Comparison of ENCODE assay signal across 8 cellular contexts in the genomic region with DNA sequence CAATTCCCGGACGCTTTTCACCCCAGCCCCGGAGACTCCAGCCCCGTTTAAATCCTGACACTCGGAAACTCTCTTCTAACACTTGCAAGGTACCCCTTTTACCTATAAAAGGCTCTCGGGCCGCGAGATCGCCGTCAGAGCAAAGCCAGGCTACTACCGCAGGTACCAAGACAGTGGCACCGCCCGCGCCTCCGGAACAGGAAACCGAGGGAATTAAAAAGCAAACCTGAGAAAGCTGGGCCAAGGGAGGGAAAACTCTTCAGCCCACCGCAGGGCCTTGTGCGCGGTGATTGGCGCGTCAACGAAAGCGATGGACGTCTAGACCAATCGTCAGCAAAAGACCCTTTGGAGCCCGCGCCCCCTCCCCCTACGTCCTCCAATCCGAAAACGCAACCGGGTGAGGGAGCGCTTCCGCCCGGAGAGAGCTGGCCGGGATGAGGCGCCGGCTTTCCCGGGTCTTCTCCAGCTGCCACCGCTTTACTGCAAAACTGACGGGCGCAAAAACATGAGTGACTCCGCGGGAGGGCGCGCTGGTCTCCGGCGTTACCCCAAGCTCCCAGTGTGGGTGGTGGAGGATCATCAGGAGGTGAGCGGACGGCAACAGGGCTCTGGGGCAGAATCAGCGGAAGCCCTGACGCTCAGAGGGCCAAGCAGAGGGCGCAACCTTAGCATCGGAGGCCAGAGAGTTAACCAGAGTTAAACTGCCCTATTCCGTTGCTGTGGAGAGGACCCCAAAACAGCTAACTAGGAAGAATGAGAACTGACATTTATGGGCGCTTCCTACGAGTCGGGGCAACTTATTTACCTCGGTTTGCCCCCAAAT. TPM values are rescaled to one million over a fixed set of nuclear protein-coding genes. Genes with fewer than 3 reads are reported as not detected.
DNase-seq lines count a peak whose midpoint lies in the region; ATAC-seq and TF ChIP-seq lines count a peak whose summit lies in the region.

A gene (plus strand): TSS at position 414 of the 823 bp plus-strand sequence. CDS start 92 bp downstream, at position 506.
A gene with protein sequence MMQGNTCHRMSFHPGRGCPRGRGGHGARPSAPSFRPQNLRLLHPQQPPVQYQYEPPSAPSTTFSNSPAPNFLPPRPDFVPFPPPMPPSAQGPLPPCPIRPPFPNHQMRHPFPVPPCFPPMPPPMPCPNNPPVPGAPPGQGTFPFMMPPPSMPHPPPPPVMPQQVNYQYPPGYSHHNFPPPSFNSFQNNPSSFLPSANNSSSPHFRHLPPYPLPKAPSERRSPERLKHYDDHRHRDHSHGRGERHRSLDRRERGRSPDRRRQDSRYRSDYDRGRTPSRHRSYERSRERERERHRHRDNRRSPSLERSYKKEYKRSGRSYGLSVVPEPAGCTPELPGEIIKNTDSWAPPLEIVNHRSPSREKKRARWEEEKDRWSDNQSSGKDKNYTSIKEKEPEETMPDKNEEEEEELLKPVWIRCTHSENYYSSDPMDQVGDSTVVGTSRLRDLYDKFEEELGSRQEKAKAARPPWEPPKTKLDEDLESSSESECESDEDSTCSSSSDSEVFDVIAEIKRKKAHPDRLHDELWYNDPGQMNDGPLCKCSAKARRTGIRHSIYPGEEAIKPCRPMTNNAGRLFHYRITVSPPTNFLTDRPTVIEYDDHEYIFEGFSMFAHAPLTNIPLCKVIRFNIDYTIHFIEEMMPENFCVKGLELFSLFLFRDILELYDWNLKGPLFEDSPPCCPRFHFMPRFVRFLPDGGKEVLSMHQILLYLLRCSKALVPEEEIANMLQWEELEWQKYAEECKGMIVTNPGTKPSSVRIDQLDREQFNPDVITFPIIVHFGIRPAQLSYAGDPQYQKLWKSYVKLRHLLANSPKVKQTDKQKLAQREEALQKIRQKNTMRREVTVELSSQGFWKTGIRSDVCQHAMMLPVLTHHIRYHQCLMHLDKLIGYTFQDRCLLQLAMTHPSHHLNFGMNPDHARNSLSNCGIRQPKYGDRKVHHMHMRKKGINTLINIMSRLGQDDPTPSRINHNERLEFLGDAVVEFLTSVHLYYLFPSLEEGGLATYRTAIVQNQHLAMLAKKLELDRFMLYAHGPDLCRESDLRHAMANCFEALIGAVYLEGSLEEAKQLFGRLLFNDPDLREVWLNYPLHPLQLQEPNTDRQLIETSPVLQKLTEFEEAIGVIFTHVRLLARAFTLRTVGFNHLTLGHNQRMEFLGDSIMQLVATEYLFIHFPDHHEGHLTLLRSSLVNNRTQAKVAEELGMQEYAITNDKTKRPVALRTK (N-terminal part only) (minus strand): TSS at position 206 of the 823 bp plus-strand sequence. CDS start 3,034 bp downstream, outside the sequence.

- H3K27ac ChIP-seq in Panc1 (ENCODE audit: low read length) (peak within 1 kb of the TSS; percentile 90), esophagus muscularis mucosa (replicated peaks in 1 of 4) (peak within 1 kb of the TSS; percentile 57 to 85 (median 82)), muscle layer of duodenum (ENCODE audit: low read length) (peak within 1 kb of the TSS; percentile 73)

- ATAC-seq in GM21723 (IDR thresholded peaks at IDR 0.05; ENCODE audit: unreplicated experiment), result peak; percentile 93
- ATAC-seq in Panc1, result peak; percentile 99
- ATAC-seq in activated T-cell treated with anti-CD3 and anti-CD28 coated beads, Interleukin-2, amount 50 U/mL, for 4 hours, result peak; percentile 97 to 98

- no peaks in the 10 kb centered on the region for H3K27me3 Mint-ChIP-seq in activated T-cell treated with anti-CD3 and anti-CD28 coated beads, Interleukin-2, amount 50 U/mL, for 4 hours (ENCODE audit: low read depth)

- H3K4me1 ChIP-seq in Panc1 (ENCODE audit: control insufficient read depth, insufficient read depth, low read length) (peaks cover 20% of the 10 kb centered on the region), esophagus muscularis mucosa (peaks cover 29 to 41% (median 32%) of the 10 kb centered on the region in 4 donors), muscle layer of duodenum (ENCODE audit: control insufficient read depth in 1 of 2, insufficient read depth in 2 of 2, low read length in 2 of 2) (peaks cover 13 to 34% of the 10 kb centered on the region in 2 donors)

- peak within 1 kb of the TSS; percentile 99 for H3K4me3 Mint-ChIP-seq in activated T-cell treated with anti-CD3 and anti-CD28 coated beads, Interleukin-2, amount 50 U/mL, for 4 hours

- TSS peak; percentile 68 for BruUV-seq in Panc1 (replicated peaks; lab: Mats Ljungman, UMichigan)

- POLR2A ChIA-PET in Panc1 (lab: Charles Lee), result no interaction called here

- no peaks in the 10 kb centered on the region for H3K9me3 ChIP-seq in Panc1 (ENCODE audit: control insufficient read depth, insufficient read depth, low read depth, low read length)
- no peaks in the 10 kb centered on the region for H3K9me3 ChIP-seq in esophagus muscularis mucosa
- no peaks in the 10 kb centered on the region for H3K9me3 ChIP-seq in muscle layer of duodenum (ENCODE audit: control insufficient read depth in 1 of 2, low read length in 2 of 2)

- H3K4me1 Mint-ChIP-seq in activated T-cell treated with anti-CD3 and anti-CD28 coated beads, Interleukin-2, amount 50 U/mL, for 4 hours (ENCODE audit: low read depth), result peaks cover 53% of the 10 kb centered on the region

- TF ChIP-seq CTCF in Panc1 (IDR thresholded peaks at IDR 0.05) (no peak; the same call in 1 of the 2 replicates), esophagus muscularis mucosa (IDR thresholded peaks at IDR 0.05) (no peak)

- no peaks in the 10 kb centered on the region for H3K9me3 Mint-ChIP-seq in activated T-cell treated with anti-CD3 and anti-CD28 coated beads, Interleukin-2, amount 50 U/mL, for 4 hours

- H3K36me3 ChIP-seq in Panc1 (ENCODE audit: control insufficient read depth, insufficient read depth, low read length), result peaks cover 50% of the 10 kb centered on the region
- H3K36me3 ChIP-seq in esophagus muscularis mucosa, result peaks cover 19 to 56% (median 43%) of the 10 kb centered on the region in 4 donors
- peaks cover 27 to 28% of the 10 kb centered on the region in 2 donors for H3K36me3 ChIP-seq in muscle layer of duodenum (ENCODE audit: control insufficient read depth in 1 of 2, insufficient read depth in 2 of 2, low read length in 2 of 2)

- in situ Hi-C loops in Panc1 (cut with HindIII; ENCODE audit: low pct_unique_long_range_greater_than_20kb, low sequenced_read_pairs), result no loop called here

- WGBS in esophagus muscularis mucosa, result 1% methylated on average over 22 of the region's 58 CpGs

- H3K27me3 ChIP-seq in Panc1 (ENCODE audit: control insufficient read depth, insufficient read depth, low read length) (no peaks in the 10 kb centered on the region), esophagus muscularis mucosa (no peaks in the 10 kb centered on the region), muscle layer of duodenum (ENCODE audit: low read depth, low read length) (no peaks in the 10 kb centered on the region)

- peaks cover 39% of the 10 kb centered on the region for H3K36me3 Mint-ChIP-seq in activated T-cell treated with anti-CD3 and anti-CD28 coated beads, Interleukin-2, amount 50 U/mL, for 4 hours (ENCODE audit: insufficient read depth)

- H3K4me3 ChIP-seq in Panc1 (ENCODE audit: low read depth in 2 of 2, low read length in 2 of 2), result peak within 1 kb of the TSS; percentile 79 to 99
- H3K4me3 ChIP-seq in esophagus muscularis mucosa, result peak within 1 kb of the TSS; percentile 72 to 93 (median 74)
- peak within 1 kb of the TSS; percentile 87 to 98 for H3K4me3 ChIP-seq in muscle layer of duodenum (ENCODE audit: low read depth in 1 of 2, low read length in 2 of 2)

- peak; percentile 32 for TF ChIP-seq POLR2A in esophagus muscularis mucosa (IDR thresholded peaks at IDR 0.05; ENCODE audit: low read depth)

- intact Hi-C loops in Panc1 (cut with micrococcal nuclease; ENCODE audit: unreplicated experiment) (no loop called here), esophagus muscularis mucosa (cut with DNase I) (no loop called here)

- CTCF ChIA-PET in Panc1 (lab: Charles Lee), result interaction anchor here (0.6 kb wide), 1 partner anchor 105 kb away, joined by 4 read pairs; no protein-coding TSS in a partner anchor

- peak; percentile 87 for DNase-seq in DMS79 (lab: John Stamatoyannopoulos, UW)
- peak; percentile 92 for DNase-seq in KG1 (lab: John Stamatoyannopoulos, UW)
- peak; percentile 92 for DNase-seq in Panc1 (ENCODE audit: low read depth, low spot score)
- peak; percentile 88 for DNase-seq in activated T-cell treated with anti-CD3 and anti-CD28 coated beads, Interleukin-2, amount 50 U/mL, for 4 hours
- DNase-seq in esophagus muscularis mucosa (ENCODE audit: extremely low spot score), result peak; percentile 99
- peak; percentile 79 to 88 for DNase-seq in stimulated activated CD8-positive, alpha-beta memory T cell treated with anti-CD3 and anti-CD28 coated beads, Interleukin-7, amount 100 ng/mL, for 4 hours (ENCODE audit: low read depth in 2 of 2)

- TF ChIP-seq EP300 in esophagus muscularis mucosa (IDR thresholded peaks at IDR 0.05), result no peak

RNA-seq across cellular contexts. Expression of the first gene that starts in this region (rescaled TPM):
- total RNA-seq in Panc1 (2021; ENCODE audit: unreplicated experiment), result 39.0 TPM
- polyA plus RNA-seq in Panc1 (2012; ENCODE audit: insufficient read length), result 17.4 TPM
- total RNA-seq in activated T-cell treated with anti-CD3 and anti-CD28 coated beads, Interleukin-2, amount 50 U/mL, for 4 hours, result 10 to 100 TPM; 34.7 to 37.7 (median 37.2) TPM
- total RNA-seq in esophagus muscularis mucosa, result 10 to 100 TPM; 11.2 to 21.8 (median 17.0) TPM

RNA-seq across cellular contexts. Expression of the second gene that starts in this region (rescaled TPM):
- 98.1 TPM for total RNA-seq in Panc1 (2021; ENCODE audit: unreplicated experiment)
- 47.0 TPM for polyA plus RNA-seq in Panc1 (2012; ENCODE audit: insufficient read length)
- 10 to 100 TPM; 47.7 to 60.8 (median 55.8) TPM for total RNA-seq in activated T-cell treated with anti-CD3 and anti-CD28 coated beads, Interleukin-2, amount 50 U/mL, for 4 hours
- total RNA-seq in esophagus muscularis mucosa, result 10 to 100 TPM; 27.5 to 47.0 (median 36.6) TPM

Comparison
In these comparisons a context has a peak if more than half of its experiments do, and no peak if none do; other contexts are left out.
1. Peak in every context shown above with its lines: DNase-seq, ATAC-seq, H3K4me3 ChIP-seq and H3K27ac ChIP-seq.